ENCODE assay signal across 1 cellular context in the genomic region with DNA sequence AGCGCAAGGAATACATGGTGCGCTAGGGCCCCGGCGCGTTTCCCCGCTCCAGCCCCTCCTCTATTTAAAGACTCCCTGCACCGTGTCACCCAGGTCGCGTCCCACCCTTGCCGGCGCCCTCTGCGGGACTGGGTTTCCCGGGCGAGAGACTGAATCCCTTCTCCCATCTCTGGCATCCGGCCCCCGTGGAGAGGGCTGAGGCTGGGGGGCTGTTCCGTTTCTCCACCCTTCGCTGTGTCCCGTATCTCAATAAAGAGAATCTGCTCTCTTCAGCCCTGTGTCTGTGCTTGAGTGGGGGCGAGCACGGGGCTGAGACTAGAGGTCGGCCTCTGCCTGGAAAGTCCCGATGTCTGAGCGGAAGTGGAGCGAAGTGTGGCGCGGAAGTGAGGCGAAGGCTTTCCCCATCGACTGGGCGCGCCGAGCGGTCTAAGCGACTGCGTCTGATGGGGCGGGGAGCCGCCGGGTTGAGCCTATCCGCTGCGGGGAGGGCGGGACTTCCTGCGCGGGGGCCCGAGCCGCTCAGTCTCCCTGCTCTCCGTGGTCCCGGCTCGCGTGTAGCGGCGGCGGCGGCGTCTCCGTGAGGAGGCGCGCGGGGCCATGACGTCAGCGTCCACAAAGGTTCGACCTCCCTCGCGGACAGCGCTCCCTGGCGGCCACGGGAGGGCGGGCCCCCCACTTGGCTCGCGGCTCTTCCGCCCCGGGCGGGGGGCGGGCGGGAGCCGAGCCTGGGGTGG.
TF ChIP-seq lines count a peak whose summit lies in the region.

No MANE protein-coding gene starts in this region.

TF ChIP-seq in GM23338, 12 proteins besides CTCF, POLR2A, EP300 and RAD21:
- TF ChIP-seq ETS1 (IDR thresholded peaks at IDR 0.05), result 0 out of 2 replicates have a peak, but pooled peaks have one; percentile 18
- no peak for TF ChIP-seq JUNB (IDR thresholded peaks at IDR 0.05; ENCODE audit: unreplicated experiment)
- no peak for TF ChIP-seq ZNF331 (CRISPR knock-in tag; IDR thresholded peaks at IDR 0.05; ENCODE audit: low read depth)
- peak; percentile 93 for TF ChIP-seq CREB1 (CRISPR knock-in tag; IDR thresholded peaks at IDR 0.05; ENCODE audit: low read depth)
- peak; percentile 78 for TF ChIP-seq POLR2AphosphoS5 (IDR thresholded peaks at IDR 0.05; ENCODE audit: low read depth)
